In genomic region chrX:48083706-48084105, GRCh38 we compare ENCODE assay signal across 16 cellular contexts. TPM values are rescaled to one million over a fixed set of nuclear protein-coding genes. Genes with fewer than 3 reads are reported as not detected.
DNase-seq lines count a peak whose midpoint lies in the region; ATAC-seq, FAIRE-seq and TF ChIP-seq lines count a peak whose summit lies in the region.
"Had no signal": no experiment of that assay in that cellular context is flagged by ENCODE, and none has a peak within 500 bp of the region (broad histone marks: within the 10 kb centered on the region; RNA-seq: fewer than 3 reads in every experiment).

No MANE protein-coding gene starts in this region.

- H3K36me3 Mint-ChIP-seq in osteocyte (ENCODE audit: unreplicated experiment) = no peaks in the 10 kb centered on the region
- H3K36me3 Mint-ChIP-seq: CD4-positive, alpha-beta memory T cell had no signal

- peak overlapping the region; percentile 33; the same call in 1 of the 2 replicates for H3K4me2 ChIP-seq in PC-3 (ENCODE audit: low read length)
- H3K4me2 ChIP-seq: A549 had no signal

- H3K27me3 Mint-ChIP-seq in osteocyte (ENCODE audit: unreplicated experiment) = no peaks in the 10 kb centered on the region
- H3K27me3 Mint-ChIP-seq: CD4-positive, alpha-beta memory T cell had no signal

- CTCF ChIA-PET in PC-3 (lab: Charles Lee) = interaction anchor here (0.9 to 1.0 kb wide), 2 partner anchors 403 to 410 kb away, joined by 3 to 4 read pairs; no protein-coding TSS in a partner anchor

- POLR2A ChIA-PET in PC-3 (lab: Charles Lee; ENCODE audit: unreplicated experiment) = no interaction called here

- DNase-seq in GM19239 (ENCODE audit: insufficient read length, low spot score) (no peak), PC-3 (peak; percentile 38), bronchial epithelial cell (ENCODE audit: low read depth) (peak; percentile 0), renal cortical epithelial cell (ENCODE audit: low read depth) (peak; percentile 0), NCI-H1092 (lab: John Stamatoyannopoulos, UW) (no peak), osteocyte (ENCODE audit: extremely low spot score, unreplicated experiment) (no peak), Kasumi-1 (lab: John Stamatoyannopoulos, UW) (no peak), dermis blood vessel endothelial cell (no peak)
- DNase-seq: DMS79 treated with DMSO at 0.1 percent for 48 hours had no signal

- H3K4me3 Mint-ChIP-seq in osteocyte (ENCODE audit: unreplicated experiment) = no peak overlapping the region
- H3K4me3 Mint-ChIP-seq: CD4-positive, alpha-beta memory T cell; HFFc6 had no signal

- no peaks in the 10 kb centered on the region for H4K20me1 ChIP-seq in PC-3 (ENCODE audit: low read length)

- peak overlapping the region; percentile 50 for H3K27ac ChIP-seq in PC-3 (ENCODE audit: low read length)
- H3K27ac ChIP-seq: A549, C4-2B, HL-60 had no signal

- no TSS peak for BruUV-seq in PC-3 (replicated peaks; lab: Mats Ljungman, UMichigan)

- no peaks in the 10 kb centered on the region for H3K9me3 ChIP-seq in PC-3 (ENCODE audit: low read length)
- H3K9me3 ChIP-seq: A549, BE2C had no signal

- TF ChIP-seq CTCF in PC-3 (conservative IDR thresholded peaks at IDR 0.05; ENCODE audit: low read depth, low read length) (no peak), bronchial epithelial cell (IDR thresholded peaks at IDR 0.05; ENCODE audit: insufficient read depth, low read length, severe bottlenecking) (no peak), osteocyte (IDR thresholded peaks at IDR 0.05) (no peak)

- H2AFZ ChIP-seq in PC-3 (ENCODE audit: low read length) = no peak overlapping the region

- H3K36me3 ChIP-seq in PC-3 (ENCODE audit: low read depth, low read length) (no peaks in the 10 kb centered on the region), bronchial epithelial cell (ENCODE audit: control insufficient read depth, insufficient read depth, low read length) (no peaks in the 10 kb centered on the region)
- H3K36me3 ChIP-seq: BE2C had no signal

- H3K27ac Mint-ChIP-seq in osteocyte (ENCODE audit: unreplicated experiment) = no peak overlapping the region
- H3K27ac Mint-ChIP-seq: CD4-positive, alpha-beta memory T cell; HFFc6 had no signal

- H3F3A ChIP-seq in PC-3 (ENCODE audit: low read length, unreplicated experiment) = no peaks in the 10 kb centered on the region

- H3K79me2 ChIP-seq in PC-3 (ENCODE audit: low read length) = no peaks in the 10 kb centered on the region

- intact Hi-C loops in PC-3 (cut with micrococcal nuclease) = loop anchor here (1.0 to 10.0 kb wide), 3 partner anchors 201 to 428 kb away; no protein-coding TSS in a partner anchor

- no peak overlapping the region for H3K9ac ChIP-seq in PC-3 (ENCODE audit: low read length)

- peaks cover 18% of the 10 kb centered on the region; the same call in 1 of the 2 replicates for H3K4me1 ChIP-seq in PC-3 (ENCODE audit: insufficient read depth, low read length)
- H3K4me1 ChIP-seq: A549, BE2C had no signal

- H3K27me3 ChIP-seq in PC-3 (ENCODE audit: low read length) = no peaks in the 10 kb centered on the region
- H3K27me3 ChIP-seq in bronchial epithelial cell (ENCODE audit: control insufficient read depth, insufficient read depth, low read length) = no peaks in the 10 kb centered on the region
- H3K27me3 ChIP-seq: BE2C had no signal

- H3K9me2 ChIP-seq in PC-3 (replicated peaks; ENCODE audit: low read length) = no peaks in the 10 kb centered on the region

- H3K9me3 Mint-ChIP-seq in osteocyte (ENCODE audit: unreplicated experiment) = no peaks in the 10 kb centered on the region
- H3K9me3 Mint-ChIP-seq: CD4-positive, alpha-beta memory T cell; HFFc6 had no signal

- H3K4me1 Mint-ChIP-seq in osteocyte (ENCODE audit: unreplicated experiment) = no peaks in the 10 kb centered on the region
- H3K4me1 Mint-ChIP-seq: CD4-positive, alpha-beta memory T cell had no signal

- no peak overlapping the region for H3K4me3 ChIP-seq in PC-3 (ENCODE audit: low read length)
- H3K4me3 ChIP-seq in bronchial epithelial cell (ENCODE audit: low read depth, low read length) = no peak overlapping the region
- H3K4me3 ChIP-seq: A549 had no signal

- FAIRE-seq in GM19239 (lab: Jason Lieb, UNC) (peak; percentile 40), bronchial epithelial cell (lab: Jason Lieb, UNC) (no peak)

- no peak for ATAC-seq in PC-3

RNA-seq across cellular contexts. Expression of gene ZNF630, which starts 12.3 kb away (rescaled TPM):
- 2.5 and 4.4 TPM in 2 replicates for total RNA-seq in PC-3 (2014; rRNA removed)
- 1.8 and 2.0 TPM in 2 replicates for total RNA-seq in bronchial epithelial cell
- 1.7 TPM in 2 replicates for total RNA-seq in renal cortical epithelial cell
- 2.4 and 3.3 TPM in 2 replicates for total RNA-seq in osteocyte
- total RNA-seq in dermis blood vessel endothelial cell = 1.5 and 3.2 TPM in 2 replicates

RNA-seq across cellular contexts. Expression of gene SPACA5B, which starts 46.7 kb away (rescaled TPM):
- total RNA-seq in PC-3 (2014; rRNA removed) (not detected in 2 replicates), bronchial epithelial cell (not detected in 2 replicates), renal cortical epithelial cell (not detected in 2 replicates), osteocyte (not detected in 2 replicates), dermis blood vessel endothelial cell (not detected in 2 replicates)
- total RNA-seq: CD4-positive, alpha-beta memory T cell; H4; HFFc6 had no signal

Comparison
In these comparisons a context has a peak if more than half of its experiments do, and no peak if none do; other contexts are left out.
1. DNase-seq: peak in PC-3 (single experiment), bronchial epithelial cell (single experiment) and renal cortical epithelial cell (single experiment); none in GM19239 (single experiment), NCI-H1092 (single experiment), osteocyte (single experiment), Kasumi-1 (0 of 2) and dermis blood vessel endothelial cell (single experiment).